ENCODE assay signal across 12 cellular contexts in the genomic region with DNA sequence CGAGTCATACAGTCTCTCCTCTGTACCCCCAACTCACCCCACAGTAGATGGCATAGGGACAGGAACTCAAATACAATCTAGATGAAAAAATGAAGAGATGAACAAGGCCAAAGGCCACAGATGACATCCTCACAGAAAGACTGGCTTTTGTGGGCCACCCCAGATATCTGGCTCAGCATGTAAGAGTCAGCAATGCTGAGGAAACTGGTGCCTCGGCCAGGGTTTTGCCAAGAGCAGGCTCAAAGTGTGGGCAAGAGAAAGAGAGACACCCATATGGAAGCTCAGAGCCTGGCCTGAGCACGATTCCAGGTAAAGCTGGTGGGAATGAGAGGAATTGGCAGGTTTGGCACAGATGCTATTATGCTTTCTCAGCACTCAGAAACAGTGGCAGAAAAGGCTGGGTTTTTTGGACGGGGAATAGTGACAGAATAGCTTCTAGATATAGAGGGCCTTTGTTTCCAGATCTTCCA.
A peak's percentile ranks its signal among the peaks of the same experiment; 100 is the strongest.
DNase-seq lines count a peak whose midpoint lies in the region; ATAC-seq and TF ChIP-seq lines count a peak whose summit lies in the region.
"Had no signal": no experiment of that assay in that cellular context is flagged by ENCODE, and none has a peak within 500 bp of the region (broad histone marks: within the 10 kb centered on the region; RNA-seq: fewer than 3 reads in every experiment).

No MANE protein-coding gene starts in this region.

- H3K4me1 ChIP-seq in CD4-positive, CD25-positive, alpha-beta regulatory T cell (ENCODE audit: control insufficient read depth, insufficient read depth, low read length, poor library complexity, severe bottlenecking) = peaks cover 62% of the 10 kb centered on the region
- H3K4me1 ChIP-seq in PC-9 (replicated peaks; ENCODE audit: insufficient read depth) = no peaks in the 10 kb centered on the region
- no peaks in the 10 kb centered on the region for H3K4me1 ChIP-seq in adrenal gland (replicated peaks in 1 of 2)

- H3K4me3 ChIP-seq in CD4-positive, CD25-positive, alpha-beta regulatory T cell (ENCODE audit: low read depth, low read length) = peak overlapping the region; percentile 70
- H3K4me3 ChIP-seq in PC-9 (no peak overlapping the region), adrenal gland (no peak overlapping the region)

- CTCF ChIA-PET in RWPE1 (lab: Yijun Ruan, JAX) = no interaction called here
- CTCF ChIA-PET in PC-9 (lab: Charles Lee) = no interaction called here

- H3K4me1 Mint-ChIP-seq in CD4-positive, CD25-positive, alpha-beta regulatory T cell = peaks cover 46 to 86% (median 69%) of the 10 kb centered on the region in 4 donors
- peaks cover 43% of the 10 kb centered on the region for H3K4me1 Mint-ChIP-seq in central memory CD8-positive, alpha-beta T cell
- peaks cover 32% of the 10 kb centered on the region for H3K4me1 Mint-ChIP-seq in neural crest cell
- H3K4me1 Mint-ChIP-seq: H9 had no signal

- WGBS in adrenal gland, 4 donors = 89 to 96% (median 90%) methylated on average over 4 of the region's 4 CpGs

- H3K36me3 Mint-ChIP-seq in CD4-positive, CD25-positive, alpha-beta regulatory T cell = no peaks in the 10 kb centered on the region
- no peaks in the 10 kb centered on the region for H3K36me3 Mint-ChIP-seq in central memory CD8-positive, alpha-beta T cell (ENCODE audit: insufficient read depth)
- H3K36me3 Mint-ChIP-seq in neural crest cell (ENCODE audit: low read depth) = peaks cover 2% of the 10 kb centered on the region
- H3K36me3 Mint-ChIP-seq: WTC11 had no signal

- H3K36me3 ChIP-seq in CD4-positive, CD25-positive, alpha-beta regulatory T cell (ENCODE audit: control insufficient read depth, insufficient read depth, low read length) = no peaks in the 10 kb centered on the region
- H3K36me3 ChIP-seq in PC-9 (ENCODE audit: low read depth) = no peaks in the 10 kb centered on the region
- no peaks in the 10 kb centered on the region for H3K36me3 ChIP-seq in adrenal gland (replicated peaks in 1 of 2)

- no peaks in the 10 kb centered on the region for H3K9me3 ChIP-seq in CD4-positive, CD25-positive, alpha-beta regulatory T cell (ENCODE audit: control insufficient read depth in 2 of 2, low read length in 2 of 2)
- H3K9me3 ChIP-seq in PC-9 (ENCODE audit: insufficient read depth, low read depth) (no peaks in the 10 kb centered on the region), adrenal gland (replicated peaks in 1 of 3) (no peaks in the 10 kb centered on the region)

- H3K9me2 ChIP-seq in PC-9 (ENCODE audit: insufficient read depth) = no peaks in the 10 kb centered on the region

- no TSS peak for BruUV-seq in PC-9 (replicated peaks; lab: Mats Ljungman, UMichigan)

- peak overlapping the region; percentile 18 to 84 (median 78) for H3K4me3 Mint-ChIP-seq in CD4-positive, CD25-positive, alpha-beta regulatory T cell
- H3K4me3 Mint-ChIP-seq in central memory CD8-positive, alpha-beta T cell = no peak overlapping the region
- H3K4me3 Mint-ChIP-seq in neural crest cell = no peak overlapping the region
- H3K4me3 Mint-ChIP-seq: H9, WTC11 had no signal

- no peaks in the 10 kb centered on the region for H3F3A ChIP-seq in PC-9 (ENCODE audit: insufficient read depth, low read depth)

- TF ChIP-seq POLR2A in adrenal gland (IDR thresholded peaks at IDR 0.05) = no peak

- H3K79me2 ChIP-seq in PC-9 (ENCODE audit: low read depth) = no peaks in the 10 kb centered on the region

- H2AFZ ChIP-seq in PC-9 = no peak overlapping the region

- TF ChIP-seq CTCF in RWPE1 (conservative IDR thresholded peaks at IDR 0.05; ENCODE audit: low read depth) = no peak
- TF ChIP-seq CTCF in neural crest cell (conservative IDR thresholded peaks at IDR 0.05) = no peak
- TF ChIP-seq CTCF in PC-9 (conservative IDR thresholded peaks at IDR 0.05) = no peak
- TF ChIP-seq CTCF in adrenal gland (IDR thresholded peaks at IDR 0.05) = no peak

- H3K9me3 Mint-ChIP-seq in CD4-positive, CD25-positive, alpha-beta regulatory T cell = peaks cover 0 to 5% (median 2%) of the 10 kb centered on the region in 7 donors
- H3K9me3 Mint-ChIP-seq in central memory CD8-positive, alpha-beta T cell = no peaks in the 10 kb centered on the region
- peaks cover 11% of the 10 kb centered on the region for H3K9me3 Mint-ChIP-seq in neural crest cell

- POLR2A ChIA-PET in RWPE1 (lab: Yijun Ruan, JAX; ENCODE audit: low non-redundant PET) (no interaction called here), PC-9 (lab: Charles Lee; ENCODE audit: unreplicated experiment) (no interaction called here)

- H4K20me1 ChIP-seq in PC-9 (ENCODE audit: insufficient read depth) = no peaks in the 10 kb centered on the region

- H3K27me3 Mint-ChIP-seq in CD4-positive, CD25-positive, alpha-beta regulatory T cell = no peaks in the 10 kb centered on the region
- H3K27me3 Mint-ChIP-seq in central memory CD8-positive, alpha-beta T cell = no peaks in the 10 kb centered on the region
- no peaks in the 10 kb centered on the region for H3K27me3 Mint-ChIP-seq in neural crest cell (ENCODE audit: low read depth)

- peak overlapping the region; percentile 87 for H3K27ac ChIP-seq in CD4-positive, CD25-positive, alpha-beta regulatory T cell (ENCODE audit: insufficient read depth, low read length, poor library complexity, severe bottlenecking)
- H3K27ac ChIP-seq in RWPE1 = peak overlapping the region; percentile 89
- H3K27ac ChIP-seq in PC-9 = no peak overlapping the region
- H3K27ac ChIP-seq in adrenal gland = no peak overlapping the region
- H3K27ac ChIP-seq: C4-2B had no signal

- peak overlapping the region; percentile 98 to 100 (median 100) for H3K27ac Mint-ChIP-seq in CD4-positive, CD25-positive, alpha-beta regulatory T cell
- H3K27ac Mint-ChIP-seq in central memory CD8-positive, alpha-beta T cell (ENCODE audit: low read depth) = peak overlapping the region; percentile 93
- H3K27ac Mint-ChIP-seq in neural crest cell (ENCODE audit: unreplicated experiment) = peak overlapping the region; percentile 45
- H3K27ac Mint-ChIP-seq: WTC11 had no signal

- ATAC-seq in CD4-positive, CD25-positive, alpha-beta regulatory T cell (ENCODE audit: low read depth in 2 of 2) = no peak
- no peak for ATAC-seq in central memory CD8-positive, alpha-beta T cell (replicated peaks; ENCODE audit: extremely low read depth, poor library complexity, severe bottlenecking)
- no peak for ATAC-seq in Right ventricle myocardium inferior
- ATAC-seq: WTC11 had no signal

- peak in 1 of 3 donors; percentile 50 for DNase-seq in CD4-positive, CD25-positive, alpha-beta regulatory T cell
- no peak for DNase-seq in RWPE1 (ENCODE audit: low spot score)
- no peak for DNase-seq in central memory CD8-positive, alpha-beta T cell (ENCODE audit: low spot score in 2 of 2)
- DNase-seq in neural crest cell (ENCODE audit: low read depth, low spot score) = no peak
- no peak for DNase-seq in pons (ENCODE audit: low spot score)
- no peak for DNase-seq in PC-9
- no peak for DNase-seq in Right ventricle myocardium inferior (ENCODE audit: missing footprints)
- no peak for DNase-seq in adrenal gland
- DNase-seq: H9, KBM-7 had no signal

- H3K27me3 ChIP-seq in CD4-positive, CD25-positive, alpha-beta regulatory T cell (ENCODE audit: control insufficient read depth, insufficient read depth, low read length) = no peaks in the 10 kb centered on the region
- H3K27me3 ChIP-seq in PC-9 (ENCODE audit: insufficient read depth, low read depth) (no peaks in the 10 kb centered on the region), adrenal gland (no peaks in the 10 kb centered on the region)

- intact Hi-C loops in PC-9 (cut with micrococcal nuclease; ENCODE audit: unreplicated experiment) (no loop called here), Right ventricle myocardium inferior (cut with DNase I) (no loop called here), adrenal gland (cut with DNase I) (no loop called here)

- no peak overlapping the region for H3K4me2 ChIP-seq in PC-9

Comparison
In these comparisons a context has a peak if more than half of its experiments do, and no peak if none do; other contexts are left out.
1. H3K27ac ChIP-seq: peak in CD4-positive, CD25-positive, alpha-beta regulatory T cell (single experiment) and RWPE1 (single experiment); none in PC-9 (single experiment) and adrenal gland (0 of 5).
2. H3K27ac Mint-ChIP-seq: peak in every context shown above with its lines; median percentile 100 in CD4-positive, CD25-positive, alpha-beta regulatory T cell; 93 in central memory CD8-positive, alpha-beta T cell; 45 in neural crest cell.
3. H3K4me3 Mint-ChIP-seq: peak in CD4-positive, CD25-positive, alpha-beta regulatory T cell (4 of 4); none in central memory CD8-positive, alpha-beta T cell (single experiment) and neural crest cell (single experiment).